17 cellular contexts compared by ENCODE assay signal in genomic region chr12:81360916-81361315, GRCh38.
DNase-seq lines count a peak whose midpoint lies in the region; ATAC-seq, FAIRE-seq and TF ChIP-seq lines count a peak whose summit lies in the region.
"Had no signal": no experiment of that assay in that cellular context is flagged by ENCODE, and none has a peak within 500 bp of the region (broad histone marks: within the 10 kb centered on the region; RNA-seq: fewer than 3 reads in every experiment).

No MANE protein-coding gene starts in this region.

- H3K4me1 ChIP-seq in gastroesophageal sphincter, result no peaks in the 10 kb centered on the region
- H3K4me1 ChIP-seq: BE2C had no signal

- TF ChIP-seq EP300 in gastroesophageal sphincter (IDR thresholded peaks at IDR 0.05), result no peak

- no peak for TF ChIP-seq CTCF in gastroesophageal sphincter (IDR thresholded peaks at IDR 0.05)

- peak overlapping the region; percentile 48 for H3K27ac ChIP-seq in angular gyrus (ENCODE audit: low read depth, low read length)
- H3K27ac ChIP-seq in temporal lobe (ENCODE audit: low read depth, low read length), result peak overlapping the region; percentile 51
- H3K27ac ChIP-seq in gastroesophageal sphincter, result no peak overlapping the region
- H3K27ac ChIP-seq: C4-2B had no signal

- no peak for DNase-seq in frontal cortex (ENCODE audit: low spot score in 2 of 2)
- peak; percentile 13 for DNase-seq in middle frontal gyrus (ENCODE audit: extremely low spot score, low spot score)
- no peak for DNase-seq in NCI-H774 (lab: John Stamatoyannopoulos, UW)
- DNase-seq: BE2C; CD4-positive, alpha-beta memory T cell; COR-L47; DND-41; GDM1; HCEC 1CT; HFFc6 had no signal

- no peaks in the 10 kb centered on the region for H3K9me3 ChIP-seq in gastroesophageal sphincter
- H3K9me3 ChIP-seq: BE2C had no signal

- TF ChIP-seq POLR2A in gastroesophageal sphincter (IDR thresholded peaks at IDR 0.05), result no peak

- no peak for ATAC-seq in gastroesophageal sphincter
- no peak for ATAC-seq in GM18868 (IDR thresholded peaks at IDR 0.05; ENCODE audit: unreplicated experiment)

- H3K36me3 ChIP-seq in gastroesophageal sphincter, result no peaks in the 10 kb centered on the region
- H3K36me3 ChIP-seq: BE2C had no signal

- no peak overlapping the region for H3K4me3 ChIP-seq in gastroesophageal sphincter

- H3K27me3 ChIP-seq in gastroesophageal sphincter, result no peaks in the 10 kb centered on the region
- H3K27me3 ChIP-seq: BE2C had no signal

- peak; percentile 86 for FAIRE-seq in frontal cortex (lab: Jason Lieb, UNC)
- FAIRE-seq: A204.1, GM12892 had no signal

Comparison
In these comparisons a context has a peak if more than half of its experiments do, and no peak if none do; other contexts are left out.
1. H3K27ac ChIP-seq: peak in angular gyrus (single experiment) and temporal lobe (single experiment); none in gastroesophageal sphincter (0 of 4).